ENCODE assay signal across 8 cellular contexts in genomic region chr3:183884097-183884436, GRCh38. TPM values are rescaled to one million over a fixed set of nuclear protein-coding genes. Genes with fewer than 3 reads are reported as not detected.
DNase-seq lines count a peak whose midpoint lies in the region; ATAC-seq, FAIRE-seq and TF ChIP-seq lines count a peak whose summit lies in the region.

No MANE protein-coding gene starts in this region.

- no peak for TF ChIP-seq CTCF in OCI-LY3 (IDR thresholded peaks at IDR 0.05; ENCODE audit: low read depth, low read length)
- TF ChIP-seq CTCF in epithelial cell of proximal tubule (conservative IDR thresholded peaks at IDR 0.05; ENCODE audit: low read depth, low read length): no peak
- no peak for TF ChIP-seq CTCF in pancreas (IDR thresholded peaks at IDR 0.05)

- H3K4me1 ChIP-seq in OCI-LY3 (ENCODE audit: low read length): peaks cover 18% of the 10 kb centered on the region
- H3K4me1 ChIP-seq in pancreas: peaks cover 6 to 18% (median 11%) of the 10 kb centered on the region in 3 donors

- peaks cover 55% of the 10 kb centered on the region for H3K79me2 ChIP-seq in OCI-LY3 (ENCODE audit: low read length)

- DNase-seq in G401 (ENCODE audit: low spot score) (peak; percentile 17), epithelial cell of proximal tubule (ENCODE audit: low read depth) (no peak), pancreas (no peak), OCI-M1 (lab: John Stamatoyannopoulos, UW) (no peak), mucosa of gallbladder (ENCODE audit: low spot score) (no peak)

- ATAC-seq in pancreas: no peak
- ATAC-seq in HG03342 (IDR thresholded peaks at IDR 0.05; ENCODE audit: unreplicated experiment): no peak
- ATAC-seq in HG03378 (IDR thresholded peaks at IDR 0.05; ENCODE audit: unreplicated experiment): no peak

- 0 out of 2 replicates have a peak, but pooled peaks cover 7% of the 10 kb centered on the region for H3K27me3 ChIP-seq in OCI-LY3 (ENCODE audit: low read depth, low read length)
- H3K27me3 ChIP-seq in pancreas: no peaks in the 10 kb centered on the region

- WGBS in pancreas, 2 donors: 0 to 1% methylated on average over 10 of the region's 10 CpGs

- no peaks in the 10 kb centered on the region for H3K36me3 ChIP-seq in OCI-LY3 (replicated peaks; ENCODE audit: low read depth, low read length)
- no peaks in the 10 kb centered on the region for H3K36me3 ChIP-seq in pancreas

- H4K20me1 ChIP-seq in OCI-LY3 (ENCODE audit: insufficient read depth, low read length): 0 out of 2 replicates have a peak, but pooled peaks cover 3% of the 10 kb centered on the region

- peak overlapping the region; percentile 99 for H3K4me2 ChIP-seq in OCI-LY3 (ENCODE audit: low read length)

- no peaks in the 10 kb centered on the region for H3K9me3 ChIP-seq in OCI-LY3 (ENCODE audit: insufficient read depth, low read length)
- H3K9me3 ChIP-seq in pancreas: no peaks in the 10 kb centered on the region

- intact Hi-C loops in pancreas (cut with DNase I): no loop called here

- H3K4me3 ChIP-seq in OCI-LY3 (ENCODE audit: low read length) (peak overlapping the region; percentile 96), epithelial cell of proximal tubule (ENCODE audit: low read depth, low read length) (peak overlapping the region; percentile 96), pancreas (peak overlapping the region; percentile 61 to 96 (median 88))

- FAIRE-seq in pancreas (lab: Jason Lieb, UNC): no peak

- in situ Hi-C loops in G401 (cut with HindIII; ENCODE audit: low sequenced_read_pairs): no loop called here

- H2AFZ ChIP-seq in OCI-LY3 (ENCODE audit: low read depth, low read length): peak overlapping the region; percentile 84

- peak overlapping the region; percentile 37 for H3K27ac ChIP-seq in OCI-LY3 (ENCODE audit: low read length)
- peak overlapping the region in 2 of 4 donors; percentile 50 to 65 for H3K27ac ChIP-seq in pancreas

- H3K9ac ChIP-seq in OCI-LY3 (ENCODE audit: low read length): peak overlapping the region; percentile 89

RNA-seq across cellular contexts. Expression of gene PARL, which starts 0.6 kb away (rescaled TPM):
- total RNA-seq in G401 (2014; rRNA removed; shearing (Covaris generic)): 79.2 and 86.5 TPM in 2 replicates
- total RNA-seq in epithelial cell of proximal tubule: 38.1 and 58.2 TPM in 2 replicates
- total RNA-seq in pancreas: 10 to 100 TPM; 26.4 to 42.9 (median 33.6) TPM
- polyA plus RNA-seq in pancreas: 10 to 100 TPM; 65.6 to 65.8 TPM
- 33.6 TPM for total RNA-seq in mucosa of gallbladder

RNA-seq across cellular contexts. Expression of gene MAP6D1, which starts 58.7 kb away (rescaled TPM):
- 2.4 and 3.2 TPM in 2 replicates for total RNA-seq in G401 (2014; rRNA removed; shearing (Covaris generic))
- total RNA-seq in epithelial cell of proximal tubule (11.9 and 14.4 TPM in 2 replicates), pancreas (1 to 10 TPM; 2.5 to 6.3 (median 3.7) TPM), mucosa of gallbladder (1.1 TPM)
- polyA plus RNA-seq in pancreas: 1 to 10 TPM; 1.4 to 2.7 TPM
